ENCODE assay signal across 15 cellular contexts in the genomic region with DNA sequence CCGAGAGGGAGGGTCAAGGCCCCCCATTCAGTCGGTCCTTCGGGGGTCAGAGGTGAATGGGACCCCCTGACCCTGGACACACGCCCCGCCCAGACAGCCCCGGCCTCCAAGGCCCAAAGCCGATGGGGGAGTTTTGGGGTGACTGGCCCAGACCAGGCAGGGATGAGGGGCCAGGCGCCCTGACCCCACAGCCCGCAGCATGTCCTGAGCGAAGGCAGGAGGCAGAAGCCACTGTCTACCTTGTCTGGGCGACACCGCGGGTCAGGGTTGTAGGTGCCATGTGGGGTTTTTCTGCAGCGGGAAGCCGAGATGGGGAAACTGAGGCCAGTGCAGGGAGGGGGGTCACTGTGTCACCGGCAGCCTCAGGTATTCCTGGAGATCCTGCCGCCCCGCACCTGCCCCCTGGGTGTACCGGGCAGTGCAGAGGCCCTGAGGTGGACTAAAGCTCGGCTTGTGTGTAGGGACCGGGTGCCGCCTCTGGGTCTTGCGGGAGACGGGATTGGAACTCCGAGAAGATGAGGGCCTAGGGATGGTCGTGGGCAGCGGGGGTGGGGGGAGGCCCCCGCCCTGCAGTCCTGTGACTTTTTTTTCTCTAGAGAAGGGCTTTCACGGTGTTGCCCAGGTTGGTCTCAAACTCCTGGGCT. TPM values are rescaled to one million over a fixed set of nuclear protein-coding genes. Genes with fewer than 3 reads are reported as not detected.
A peak's percentile ranks its signal among the peaks of the same experiment; 100 is the strongest.
DNase-seq lines count a peak whose midpoint lies in the region; ATAC-seq, FAIRE-seq and TF ChIP-seq lines count a peak whose summit lies in the region.
"Had no signal": no experiment of that assay in that cellular context is flagged by ENCODE, and none has a peak within 500 bp of the region (broad histone marks: within the 10 kb centered on the region; RNA-seq: fewer than 3 reads in every experiment).

No MANE protein-coding gene starts in this region.

- TF ChIP-seq POLR2A in esophagus muscularis mucosa (IDR thresholded peaks at IDR 0.05; ENCODE audit: low read depth): no peak
- TF ChIP-seq POLR2A in vagina (IDR thresholded peaks at IDR 0.05): no peak

- peaks cover 38% of the 10 kb centered on the region for H3K4me1 ChIP-seq in left ventricle myocardium inferior
- peaks cover 31 to 41% (median 39%) of the 10 kb centered on the region in 4 donors for H3K4me1 ChIP-seq in esophagus muscularis mucosa
- H3K4me1 ChIP-seq in pancreas: peaks cover 16 to 34% (median 33%) of the 10 kb centered on the region in 3 donors
- peaks cover 43% of the 10 kb centered on the region for H3K4me1 ChIP-seq in vagina

- H3K36me3 ChIP-seq in left ventricle myocardium inferior (peaks cover 7% of the 10 kb centered on the region), esophagus muscularis mucosa (peaks cover 0 to 26% (median 6%) of the 10 kb centered on the region in 4 donors), pancreas (no peaks in the 10 kb centered on the region), vagina (no peaks in the 10 kb centered on the region)

- WGBS in esophagus muscularis mucosa: 79% methylated on average over 21 of the region's 29 CpGs
- WGBS in pancreas, 2 donors: 54 to 60% methylated on average over 28 to 29 of the region's 29 CpGs

- H3K9me3 ChIP-seq in left ventricle myocardium inferior (replicated peaks) (no peaks in the 10 kb centered on the region), esophagus muscularis mucosa (no peaks in the 10 kb centered on the region), pancreas (no peaks in the 10 kb centered on the region), vagina (no peaks in the 10 kb centered on the region)
- H3K9me3 ChIP-seq: SJSA1 had no signal

- no peaks in the 10 kb centered on the region for H3K27me3 ChIP-seq in left ventricle myocardium inferior (ENCODE audit: low read depth)
- no peaks in the 10 kb centered on the region for H3K27me3 ChIP-seq in esophagus muscularis mucosa
- no peaks in the 10 kb centered on the region for H3K27me3 ChIP-seq in pancreas
- H3K27me3 ChIP-seq in vagina: no peaks in the 10 kb centered on the region
- H3K27me3 ChIP-seq: SJSA1 had no signal

- ATAC-seq in pancreas (peak; percentile 1 to 9 (median 6)), GM19324 (IDR thresholded peaks at IDR 0.05; ENCODE audit: low FRiP score, unreplicated experiment) (no peak)
- ATAC-seq: WTC11 had no signal

- no peak for FAIRE-seq in pancreas (lab: Jason Lieb, UNC)

- H3K27ac ChIP-seq in left ventricle myocardium inferior (replicated peaks) (peak overlapping the region; percentile 74), esophagus muscularis mucosa (replicated peaks in 1 of 4) (peak overlapping the region; percentile 50 to 80 (median 77)), pancreas (peak overlapping the region; percentile 67 to 76 (median 70)), vagina (peak overlapping the region; percentile 48)
- H3K27ac ChIP-seq: epithelial cell of prostate, SJSA1 had no signal

- TF ChIP-seq EP300 in esophagus muscularis mucosa (IDR thresholded peaks at IDR 0.05): no peak

- intact Hi-C loops in left ventricle myocardium inferior (cut with micrococcal nuclease) (no loop called here), cardiac septum (cut with DNase I) (no loop called here), esophagus muscularis mucosa (cut with DNase I) (no loop called here), pancreas (cut with DNase I) (no loop called here), vagina (cut with DNase I) (no loop called here)

- DNase-seq in left ventricle myocardium inferior (no peak), cardiac septum (ENCODE audit: low spot score) (no peak), esophagus muscularis mucosa (ENCODE audit: extremely low spot score) (no peak), pancreas (peak in 3 of 6 donors; percentile 51 to 77 (median 63)), vagina (ENCODE audit: extremely low spot score in 2 of 2) (no peak), midbrain (lab: John Stamatoyannopoulos, UW) (no peak), GOT3 (lab: John Stamatoyannopoulos, UW) (no peak)
- DNase-seq: activated T-cell treated with anti-CD3 and anti-CD28 coated beads, Interleukin-2, amount 50 U/mL, for 1 hour; MV-4-11 had no signal

- TF ChIP-seq CTCF in left ventricle myocardium inferior (IDR thresholded peaks at IDR 0.05; ENCODE audit: borderline replicate concordance): no peak
- TF ChIP-seq CTCF in esophagus muscularis mucosa (IDR thresholded peaks at IDR 0.05): no peak
- TF ChIP-seq CTCF in pancreas (IDR thresholded peaks at IDR 0.05): no peak
- TF ChIP-seq CTCF in vagina (IDR thresholded peaks at IDR 0.05): no peak

- peak overlapping the region; percentile 29 for H3K4me3 ChIP-seq in left ventricle myocardium inferior
- H3K4me3 ChIP-seq in esophagus muscularis mucosa: peak overlapping the region in 3 of 4 donors; percentile 1 to 17 (median 9)
- no peak overlapping the region for H3K4me3 ChIP-seq in pancreas
- peak overlapping the region in 1 of 2 donors; percentile 15 for H3K4me3 ChIP-seq in vagina
- H3K4me3 ChIP-seq: SJSA1 had no signal

RNA-seq across cellular contexts. Expression of gene ARID3A, which starts 8.5 kb away (rescaled TPM):
- total RNA-seq in left ventricle myocardium inferior (4.8 TPM), cardiac septum (7.8 TPM), esophagus muscularis mucosa (1 to 10 TPM; 2.9 to 8.4 (median 5.0) TPM), pancreas (1 to 10 TPM; 6.5 to 8.5 (median 7.3) TPM), vagina (10.3 TPM)
- 1 to 10 TPM; 4.6 to 5.2 TPM for polyA plus RNA-seq in pancreas

RNA-seq across cellular contexts. Expression of gene KISS1R, which starts 17.2 kb away (rescaled TPM):
- total RNA-seq in left ventricle myocardium inferior: not detected
- not detected for total RNA-seq in cardiac septum
- not detected for total RNA-seq in esophagus muscularis mucosa
- total RNA-seq in pancreas: 1 to 10 TPM in 1 of 6 donors, under 1 TPM in 4, not detected in 1; 0.16 to 1.0 (median 0.25) TPM
- polyA plus RNA-seq in pancreas: under 1 TPM in 1 of 2 donors, not detected in 1; 0.80 TPM
- total RNA-seq in vagina: not detected
- total RNA-seq: NCI-H460, SJSA1 had no signal

RNA-seq across cellular contexts. Expression of gene R3HDM4, which starts 21.3 kb away (rescaled TPM):
- 21.6 TPM for total RNA-seq in left ventricle myocardium inferior
- 24.5 TPM for total RNA-seq in cardiac septum
- total RNA-seq in esophagus muscularis mucosa: 10 to 100 TPM; 32.0 to 52.5 (median 40.0) TPM
- total RNA-seq in pancreas: 10 to 100 TPM; 21.6 to 36.7 (median 29.2) TPM
- polyA plus RNA-seq in pancreas: 10 to 100 TPM; 56.0 to 57.2 TPM
- 41.3 TPM for total RNA-seq in vagina

RNA-seq across cellular contexts. Expression of gene RNU6-9, which starts 41.0 kb away (rescaled TPM):
- not detected for total RNA-seq in left ventricle myocardium inferior
- total RNA-seq in cardiac septum: not detected
- not detected for total RNA-seq in esophagus muscularis mucosa
- not detected for total RNA-seq in pancreas
- polyA plus RNA-seq in pancreas: not detected
- total RNA-seq in vagina: not detected
- total RNA-seq: NCI-H460, SJSA1, WTC11 had no signal
- polyA plus RNA-seq: neural cell had no signal

RNA-seq across cellular contexts. Expression of gene MED16, which starts 41.3 kb away (rescaled TPM):
- total RNA-seq in left ventricle myocardium inferior: 19.4 TPM
- 27.0 TPM for total RNA-seq in cardiac septum
- total RNA-seq in esophagus muscularis mucosa: 10 to 100 TPM; 26.3 to 50.9 (median 37.2) TPM
- 10 to 100 TPM; 23.0 to 46.5 (median 33.5) TPM for total RNA-seq in pancreas
- polyA plus RNA-seq in pancreas: 100 to 1,000 TPM; 139 to 147 TPM
- total RNA-seq in vagina: 46.9 TPM

Comparison
In these comparisons a context has a peak if more than half of its experiments do, and no peak if none do; other contexts are left out.
1. H3K4me3 ChIP-seq: peak in left ventricle myocardium inferior (single experiment) and esophagus muscularis mucosa (3 of 4); none in pancreas (0 of 4).
2. Peak in every context shown above with its lines, with median percentiles within 50 percentile points of each other: H3K27ac ChIP-seq.